Comparison of ENCODE assay signal across 10 cellular contexts in the genomic region with DNA sequence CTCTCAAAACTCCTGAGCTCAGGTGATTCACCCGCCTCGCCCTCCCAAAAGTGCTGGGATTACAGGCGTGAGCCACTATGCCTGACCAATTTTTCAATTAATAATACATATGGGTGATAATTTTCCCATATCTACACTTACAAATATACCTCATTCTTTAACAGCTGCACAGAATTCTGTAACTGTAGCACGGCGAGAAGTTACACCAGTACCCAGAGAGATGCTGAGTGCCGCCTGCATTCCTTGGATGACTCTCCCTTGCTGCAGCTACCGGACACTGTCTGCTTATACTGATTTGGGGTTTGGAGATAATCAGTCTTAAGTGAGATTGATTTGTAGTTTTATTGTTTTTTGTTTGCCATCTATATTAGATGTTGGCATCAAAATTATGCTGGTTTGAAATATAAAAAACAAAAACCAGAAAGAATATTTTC. TPM values are rescaled to one million over a fixed set of nuclear protein-coding genes. Genes with fewer than 3 reads are reported as not detected.
DNase-seq lines count a peak whose midpoint lies in the region; ATAC-seq, FAIRE-seq and TF ChIP-seq lines count a peak whose summit lies in the region.
"Had no signal": no experiment of that assay in that cellular context is flagged by ENCODE, and none has a peak within 500 bp of the region (broad histone marks: within the 10 kb centered on the region; RNA-seq: fewer than 3 reads in every experiment).

No MANE protein-coding gene starts in this region.

- H3K36me3 ChIP-seq in bronchial epithelial cell (ENCODE audit: control insufficient read depth, insufficient read depth, low read length) (no peaks in the 10 kb centered on the region), WERI-Rb-1 (peaks cover 26% of the 10 kb centered on the region), prostate gland (no peaks in the 10 kb centered on the region)

- peak overlapping the region; percentile 40 to 86 for H3K27ac Mint-ChIP-seq in natural killer cell treated with Interleukin-12 subunit alpha and Interleukin-12 subunit beta and Interleukin-15 and Interleukin-18, amount 100 ng/mL, for 72 hours
- no peak overlapping the region for H3K27ac Mint-ChIP-seq in natural killer cell

- intact Hi-C loops in natural killer cell (cut with micrococcal nuclease) = no loop called here
- intact Hi-C loops in prostate gland (cut with DNase I) = no loop called here

- ATAC-seq in natural killer cell treated with Interleukin-12 subunit alpha and Interleukin-12 subunit beta and Interleukin-15 and Interleukin-18, amount 100 ng/mL, for 72 hours = no peak
- ATAC-seq in natural killer cell (no peak), HG03108 (IDR thresholded peaks at IDR 0.05; ENCODE audit: unreplicated experiment) (peak; percentile 4)

- FAIRE-seq in bronchial epithelial cell (lab: Jason Lieb, UNC) = no peak
- FAIRE-seq: astrocyte had no signal

- H3K4me3 ChIP-seq in bronchial epithelial cell (ENCODE audit: low read depth, low read length) (peak overlapping the region; percentile 1), WERI-Rb-1 (ENCODE audit: low read depth, low read length) (no peak overlapping the region), prostate gland (no peak overlapping the region)

- peaks cover 46% of the 10 kb centered on the region for H3K36me3 Mint-ChIP-seq in natural killer cell treated with Interleukin-12 subunit alpha and Interleukin-12 subunit beta and Interleukin-15 and Interleukin-18, amount 100 ng/mL, for 72 hours
- H3K36me3 Mint-ChIP-seq in natural killer cell = no peaks in the 10 kb centered on the region

- peaks cover 53 to 68% of the 10 kb centered on the region in 2 donors for H3K4me1 Mint-ChIP-seq in natural killer cell treated with Interleukin-12 subunit alpha and Interleukin-12 subunit beta and Interleukin-15 and Interleukin-18, amount 100 ng/mL, for 72 hours (ENCODE audit: low read depth in 2 of 2)
- peaks cover 37 to 46% of the 10 kb centered on the region in 2 donors for H3K4me1 Mint-ChIP-seq in natural killer cell

- H3K4me3 Mint-ChIP-seq in natural killer cell treated with Interleukin-12 subunit alpha and Interleukin-12 subunit beta and Interleukin-15 and Interleukin-18, amount 100 ng/mL, for 72 hours = peak overlapping the region; percentile 52
- H3K4me3 Mint-ChIP-seq in natural killer cell = no peak overlapping the region

- H3K27me3 Mint-ChIP-seq in natural killer cell treated with Interleukin-12 subunit alpha and Interleukin-12 subunit beta and Interleukin-15 and Interleukin-18, amount 100 ng/mL, for 72 hours = no peaks in the 10 kb centered on the region
- H3K27me3 Mint-ChIP-seq in natural killer cell (ENCODE audit: low read depth in 2 of 2) = no peaks in the 10 kb centered on the region

- H3K27ac ChIP-seq in WERI-Rb-1 (no peak overlapping the region), prostate gland (no peak overlapping the region)

- H3K27me3 ChIP-seq in bronchial epithelial cell (ENCODE audit: control insufficient read depth, insufficient read depth, low read length) (no peaks in the 10 kb centered on the region), WERI-Rb-1 (ENCODE audit: insufficient read depth, low read depth, severe bottlenecking) (no peaks in the 10 kb centered on the region), prostate gland (replicated peaks; ENCODE audit: insufficient read depth) (no peaks in the 10 kb centered on the region)

- no peaks in the 10 kb centered on the region for H3K9me3 Mint-ChIP-seq in natural killer cell treated with Interleukin-12 subunit alpha and Interleukin-12 subunit beta and Interleukin-15 and Interleukin-18, amount 100 ng/mL, for 72 hours
- H3K9me3 Mint-ChIP-seq in natural killer cell = no peaks in the 10 kb centered on the region

- TF ChIP-seq CTCF in natural killer cell (IDR thresholded peaks at IDR 0.05) (no peak), bronchial epithelial cell (IDR thresholded peaks at IDR 0.05; ENCODE audit: insufficient read depth, low read length, severe bottlenecking) (no peak), WERI-Rb-1 (IDR thresholded peaks at IDR 0.05; ENCODE audit: low read depth, low read length) (no peak), prostate gland (IDR thresholded peaks at IDR 0.05) (no peak)

- H3K9me3 ChIP-seq in WERI-Rb-1 (ENCODE audit: severe bottlenecking) = no peaks in the 10 kb centered on the region
- no peaks in the 10 kb centered on the region for H3K9me3 ChIP-seq in prostate gland

- DNase-seq in natural killer cell treated with Interleukin-12 subunit alpha and Interleukin-12 subunit beta and Interleukin-15 and Interleukin-18, amount 100 ng/mL, for 72 hours (ENCODE audit: low spot score) = no peak
- no peak for DNase-seq in natural killer cell
- no peak for DNase-seq in bronchial epithelial cell (ENCODE audit: low read depth)
- DNase-seq in WERI-Rb-1 = no peak
- no peak for DNase-seq in nucleus accumbens (lab: John Stamatoyannopoulos, UW)
- DNase-seq in prostate gland (ENCODE audit: low spot score) = no peak
- DNase-seq in NCI-H345 (lab: John Stamatoyannopoulos, UW) = no peak
- DNase-seq: NCI-H2081 had no signal

- H3K4me1 ChIP-seq in prostate gland (replicated peaks) = no peaks in the 10 kb centered on the region

- TF ChIP-seq POLR2A in prostate gland (IDR thresholded peaks at IDR 0.05) = no peak

- 94% methylated on average over 7 of the region's 7 CpGs for WGBS in prostate gland

RNA-seq across cellular contexts. Expression of a gene that starts 5.8 kb away (rescaled TPM):
- 100 to 1,000 TPM in 1 of 2 donors, 10 to 100 TPM in 1; 64.5 to 101 TPM for total RNA-seq in natural killer cell treated with Interleukin-12 subunit alpha and Interleukin-12 subunit beta and Interleukin-15 and Interleukin-18, amount 100 ng/mL, for 72 hours
- 10 to 100 TPM in 2 of 3 donors, 1 to 10 TPM in 1; 7.5 to 16.1 (median 13.1) TPM for total RNA-seq in natural killer cell
- total RNA-seq in bronchial epithelial cell = 6.3 and 7.2 TPM in 2 replicates
- 10 to 100 TPM in 1 of 2 donors, 1 to 10 TPM in 1; 2.3 to 16.3 TPM for total RNA-seq in prostate gland

RNA-seq across cellular contexts. Expression of a gene that starts 17.3 kb away (rescaled TPM):
- total RNA-seq in natural killer cell treated with Interleukin-12 subunit alpha and Interleukin-12 subunit beta and Interleukin-15 and Interleukin-18, amount 100 ng/mL, for 72 hours = 10 to 100 TPM; 33.3 to 49.5 TPM
- total RNA-seq in natural killer cell (1 to 10 TPM; 1.9 to 6.5 (median 3.9) TPM), bronchial epithelial cell (13.7 and 52.4 TPM in 2 replicates), prostate gland (10 to 100 TPM; 12.1 to 13.7 TPM)

RNA-seq across cellular contexts. Expression of a gene that starts 48.3 kb away (rescaled TPM):
- total RNA-seq in natural killer cell treated with Interleukin-12 subunit alpha and Interleukin-12 subunit beta and Interleukin-15 and Interleukin-18, amount 100 ng/mL, for 72 hours = 10 to 100 TPM; 20.0 to 21.0 TPM
- 1 to 10 TPM; 7.5 to 9.4 (median 7.5) TPM for total RNA-seq in natural killer cell
- total RNA-seq in bronchial epithelial cell = 58.4 and 67.2 TPM in 2 replicates
- 10 to 100 TPM; 15.3 to 24.3 TPM for total RNA-seq in prostate gland

Comparison
In these comparisons a context has a peak if more than half of its experiments do, and no peak if none do; other contexts are left out.
1. H3K27ac Mint-ChIP-seq: peak in natural killer cell treated with Interleukin-12 subunit alpha and Interleukin-12 subunit beta and Interleukin-15 and Interleukin-18, amount 100 ng/mL, for 72 hours (2 of 2); none in natural killer cell (0 of 2).